In the genomic region with DNA sequence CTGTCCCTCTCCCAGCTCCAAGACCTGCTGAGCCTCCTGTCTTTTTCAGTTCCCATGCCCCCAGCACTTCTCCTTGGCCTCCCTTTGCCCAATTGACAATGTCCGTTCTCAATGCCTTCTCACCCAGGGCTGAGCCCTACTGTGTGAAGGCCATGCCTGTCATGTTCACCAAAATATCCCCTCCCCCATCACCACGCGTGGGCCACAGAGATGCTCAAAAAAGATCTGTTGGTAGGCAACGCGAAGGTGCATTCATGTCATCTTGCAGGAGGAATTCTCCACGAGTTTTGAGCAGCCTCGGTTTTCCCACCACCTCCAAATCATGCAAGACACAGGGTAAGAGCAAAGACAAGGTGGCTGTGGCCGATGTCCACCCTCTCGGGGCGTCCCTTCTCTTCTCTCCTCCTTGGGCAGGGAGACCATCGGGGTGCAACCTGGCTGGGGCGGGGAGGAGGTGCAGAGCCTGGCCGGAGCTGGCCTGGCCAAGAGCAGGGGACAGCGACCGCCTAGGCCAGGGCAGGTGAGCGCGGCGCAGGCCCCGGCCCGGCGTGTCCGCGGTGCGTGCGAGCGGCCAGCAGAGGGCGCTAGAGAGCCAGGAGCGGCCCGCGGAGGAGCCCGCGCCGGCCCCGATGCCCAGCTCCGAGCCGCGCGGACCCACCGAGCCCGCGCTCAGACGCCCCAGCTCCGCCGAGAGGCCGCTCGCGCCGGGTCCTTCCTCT, we compare ENCODE assay signal across 8 cellular contexts. TPM values are rescaled to one million over a fixed set of nuclear protein-coding genes. Genes with fewer than 3 reads are reported as not detected.
DNase-seq lines count a peak whose midpoint lies in the region; ATAC-seq and TF ChIP-seq lines count a peak whose summit lies in the region.
"Not testable (repeated sequence)": the region's sequence is repeated elsewhere in the genome, so short reads cannot be mapped to it uniquely, and the experiment has no call there.

No MANE protein-coding gene starts in this region.

- ATAC-seq in activated CD4-positive, alpha-beta T cell treated with anti-CD3 and anti-CD28 coated beads for 36 hours, result peak; percentile 47
- not testable (repeated sequence) for ATAC-seq in Right ventricle myocardium superior (ENCODE audit: poor library complexity)

- not testable (repeated sequence) for H3K36me3 Mint-ChIP-seq in HFFc6 (ENCODE audit: low read depth); activated CD4-positive, alpha-beta T cell treated with anti-CD3 and anti-CD28 coated beads for 36 hours (ENCODE audit: low read depth); neural crest cell (ENCODE audit: low read depth)

- POLR2A ChIA-PET in activated CD4-positive, alpha-beta T cell treated with anti-CD3 and anti-CD28 coated beads for 36 hours (lab: Charles Lee), result not testable (repeated sequence)

- TF ChIP-seq CTCF in HFFc6 (IDR thresholded peaks at IDR 0.05) (peak; percentile 86), astrocyte of the spinal cord (IDR thresholded peaks at IDR 0.05; ENCODE audit: low read depth, low read length) (peak; percentile 62), neural crest cell (conservative IDR thresholded peaks at IDR 0.05) (peak; percentile 68)

- H3K27ac Mint-ChIP-seq in HFFc6; activated CD4-positive, alpha-beta T cell treated with anti-CD3 and anti-CD28 coated beads for 36 hours; neural crest cell (ENCODE audit: unreplicated experiment): not testable (repeated sequence)

- peak; percentile 63 for DNase-seq in CD1c-positive myeloid dendritic cell (ENCODE audit: extremely low spot score)
- not testable (repeated sequence) for DNase-seq in HFFc6
- DNase-seq in NCI-H774 (lab: John Stamatoyannopoulos, UW), result peak; percentile 41
- DNase-seq in activated CD4-positive, alpha-beta T cell treated with anti-CD3 and anti-CD28 coated beads for 36 hours, result peak; percentile 79
- peak; percentile 3 for DNase-seq in astrocyte of the spinal cord (ENCODE audit: low read depth, low spot score)
- DNase-seq in Right ventricle myocardium superior, result peak; percentile 73
- peak; percentile 72 for DNase-seq in neural crest cell (ENCODE audit: low read depth, low spot score)
- DNase-seq in stimulated activated CD8-positive, alpha-beta memory T cell treated with anti-CD3 and anti-CD28 coated beads, Interleukin-2, amount 100 ng/mL, for 48 hours (ENCODE audit: low read depth in 2 of 2), result peak; percentile 49 to 54

- intact Hi-C loops in activated CD4-positive, alpha-beta T cell treated with anti-CD3 and anti-CD28 coated beads for 36 hours (cut with DNase I, micrococcal nuclease), result loop anchor here in 1 of 2 experiments (2.0 kb wide), 1 partner anchor 96 kb away; no protein-coding TSS in a partner anchor
- intact Hi-C loops in Right ventricle myocardium superior (cut with DNase I), result not testable (repeated sequence)

- H3K4me1 Mint-ChIP-seq in HFFc6 (ENCODE audit: low read depth); activated CD4-positive, alpha-beta T cell treated with anti-CD3 and anti-CD28 coated beads for 36 hours; neural crest cell: not testable (repeated sequence)

- not testable (repeated sequence) for H3K4me3 Mint-ChIP-seq in HFFc6; activated CD4-positive, alpha-beta T cell treated with anti-CD3 and anti-CD28 coated beads for 36 hours; neural crest cell

- not testable (repeated sequence) for H3K4me3 ChIP-seq in astrocyte of the spinal cord (ENCODE audit: low read depth, low read length)

- CTCF ChIA-PET in activated CD4-positive, alpha-beta T cell treated with anti-CD3 and anti-CD28 coated beads for 36 hours (lab: Charles Lee), result not testable (repeated sequence)

- in situ Hi-C loops in astrocyte of the spinal cord (cut with HindIII; ENCODE audit: low sequenced_read_pairs), result not testable (repeated sequence)

- H3K9me3 Mint-ChIP-seq in HFFc6; activated CD4-positive, alpha-beta T cell treated with anti-CD3 and anti-CD28 coated beads for 36 hours (ENCODE audit: low read depth); neural crest cell: not testable (repeated sequence)

- peaks cover 36% of the 10 kb centered on the region for H3K27me3 Mint-ChIP-seq in HFFc6 (ENCODE audit: insufficient read depth)
- peaks cover 29% of the 10 kb centered on the region for H3K27me3 Mint-ChIP-seq in activated CD4-positive, alpha-beta T cell treated with anti-CD3 and anti-CD28 coated beads for 36 hours
- peaks cover 35% of the 10 kb centered on the region for H3K27me3 Mint-ChIP-seq in neural crest cell (ENCODE audit: low read depth)

RNA-seq across cellular contexts. Expression of a gene that starts 56.3 kb away (rescaled TPM):
- not detected for total RNA-seq in HFFc6 (2021; fragmentation: NEBNext Ultra II Directional; extraction: Animal tissue kit (Norgen Biotek cat#: 25700))
- not detected for total RNA-seq in activated CD4-positive, alpha-beta T cell treated with anti-CD3 and anti-CD28 coated beads for 36 hours
- total RNA-seq in Right ventricle myocardium superior (not detected), neural crest cell (not detected in 2 replicates)
